19 cellular contexts compared by ENCODE assay signal in the genomic region with DNA sequence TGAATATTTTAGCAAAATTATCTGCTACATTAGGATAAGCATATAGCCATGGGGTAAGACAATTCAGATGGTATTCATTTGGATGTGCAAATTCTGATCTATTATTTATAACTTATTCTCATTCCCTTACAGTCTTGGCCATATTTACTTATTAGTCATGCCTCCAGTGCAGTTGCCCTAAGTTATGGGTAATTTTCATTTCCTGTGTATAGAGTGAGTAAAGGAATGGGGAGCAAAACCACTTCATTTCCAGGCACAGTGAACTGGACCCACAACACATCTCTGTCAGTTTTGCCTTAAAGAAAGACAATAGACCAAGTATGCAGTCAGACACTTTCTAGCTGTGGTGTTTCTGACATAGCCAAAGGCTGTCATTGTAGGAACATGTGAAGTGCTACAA.
DNase-seq lines count a peak whose midpoint lies in the region; ATAC-seq, FAIRE-seq and TF ChIP-seq lines count a peak whose summit lies in the region.
"Had no signal": no experiment of that assay in that cellular context is flagged by ENCODE, and none has a peak within 500 bp of the region (broad histone marks: within the 10 kb centered on the region; RNA-seq: fewer than 3 reads in every experiment).

No MANE protein-coding gene starts in this region.

- H3K9me3 Mint-ChIP-seq in astrocyte (ENCODE audit: unreplicated experiment), result no peaks in the 10 kb centered on the region
- H3K9me3 Mint-ChIP-seq in GM23338, result no peaks in the 10 kb centered on the region
- H3K9me3 Mint-ChIP-seq: IgD-negative memory B cell had no signal

- no peaks in the 10 kb centered on the region for H4K20me1 ChIP-seq in astrocyte (ENCODE audit: insufficient read depth, low read length)
- 0 out of 2 replicates have a peak, but pooled peaks cover 3% of the 10 kb centered on the region for H4K20me1 ChIP-seq in GM23338 (replicated peaks; ENCODE audit: insufficient read depth)

- no peak for FAIRE-seq in astrocyte (lab: Jason Lieb, UNC)
- FAIRE-seq: A549 had no signal

- ATAC-seq in foreskin keratinocyte (peak; percentile 35), GM23338 (no peak), GM21515 (IDR thresholded peaks at IDR 0.05; ENCODE audit: unreplicated experiment) (no peak)
- ATAC-seq: A549, Right ventricle myocardium inferior had no signal

- H3K27ac ChIP-seq in astrocyte (ENCODE audit: low read depth, low read length) (no peak overlapping the region), foreskin keratinocyte (no peak overlapping the region), GM23338 (ENCODE audit: low read depth) (no peak overlapping the region)
- H3K27ac ChIP-seq: A549 had no signal

- no peaks in the 10 kb centered on the region for H3K9me2 ChIP-seq in GM23338 (ENCODE audit: insufficient read depth)
- H3K9me2 ChIP-seq: SK-N-SH had no signal

- H2AFZ ChIP-seq in astrocyte (ENCODE audit: low read depth, low read length) (peak overlapping the region; percentile 5), GM23338 (no peak overlapping the region)

- H3K27me3 Mint-ChIP-seq in astrocyte (ENCODE audit: low read depth, unreplicated experiment), result no peaks in the 10 kb centered on the region
- H3K27me3 Mint-ChIP-seq in GM23338 (ENCODE audit: insufficient read depth, low read depth, poor library complexity), result no peaks in the 10 kb centered on the region
- H3K27me3 Mint-ChIP-seq: IgD-negative memory B cell had no signal

- H3K4me1 ChIP-seq in astrocyte (ENCODE audit: insufficient read depth, low read length), result no peaks in the 10 kb centered on the region
- no peaks in the 10 kb centered on the region for H3K4me1 ChIP-seq in foreskin keratinocyte
- no peaks in the 10 kb centered on the region for H3K4me1 ChIP-seq in GM23338 (ENCODE audit: insufficient read depth)
- H3K4me1 ChIP-seq: A549 had no signal

- H3K9ac ChIP-seq in astrocyte (ENCODE audit: low read length), result no peak overlapping the region
- H3K9ac ChIP-seq: SK-N-SH had no signal

- TF ChIP-seq CTCF in astrocyte (IDR thresholded peaks at IDR 0.05; ENCODE audit: insufficient read depth, low read depth, low read length), result no peak
- no peak for TF ChIP-seq CTCF in foreskin keratinocyte (conservative IDR thresholded peaks at IDR 0.05)
- no peak for TF ChIP-seq CTCF in GM23338 (conservative IDR thresholded peaks at IDR 0.05; ENCODE audit: low read depth in 2 of 2)

- no peaks in the 10 kb centered on the region for H3K36me3 Mint-ChIP-seq in astrocyte (ENCODE audit: low read depth, unreplicated experiment)
- no peaks in the 10 kb centered on the region for H3K36me3 Mint-ChIP-seq in GM23338 (ENCODE audit: low read depth)

- no peaks in the 10 kb centered on the region for H3K36me3 ChIP-seq in astrocyte (ENCODE audit: insufficient read depth, low read length)
- H3K36me3 ChIP-seq in GM23338 (ENCODE audit: insufficient read depth), result no peaks in the 10 kb centered on the region

- H3K79me2 ChIP-seq in astrocyte (ENCODE audit: insufficient read depth, low read length) (no peaks in the 10 kb centered on the region), GM23338 (replicated peaks; ENCODE audit: insufficient read depth) (no peaks in the 10 kb centered on the region)

- no peaks in the 10 kb centered on the region for H3K9me3 ChIP-seq in astrocyte (ENCODE audit: insufficient read depth, low read depth, low read length)
- H3K9me3 ChIP-seq: A549, SK-N-SH had no signal

- H3K27me3 ChIP-seq in astrocyte (ENCODE audit: insufficient read depth, low read length) (no peaks in the 10 kb centered on the region), foreskin keratinocyte (no peaks in the 10 kb centered on the region), GM23338 (ENCODE audit: insufficient read depth) (no peaks in the 10 kb centered on the region)

- H3K4me2 ChIP-seq in astrocyte (ENCODE audit: low read length), result no peak overlapping the region
- no peak overlapping the region for H3K4me2 ChIP-seq in GM23338
- H3K4me2 ChIP-seq: A549, SK-N-SH had no signal

- no peaks in the 10 kb centered on the region for H3F3A ChIP-seq in GM23338 (replicated peaks; ENCODE audit: low read depth)

- DNase-seq in Daoy (ENCODE audit: low read depth) (peak; percentile 22), HS-5 (ENCODE audit: low read depth) (peak; percentile 9), astrocyte (ENCODE audit: low read depth) (peak; percentile 2), foreskin keratinocyte (no peak), H4 (ENCODE audit: low spot score) (no peak), GM23338 (ENCODE audit: low spot score) (no peak), ureter (ENCODE audit: low spot score) (no peak)
- DNase-seq: AML-193, DMS53, GDM1, H7, NCI-H1436 treated with DMSO at 0.1 percent for 48 hours, NCI-H2081 treated with DMSO at 0.1 percent for 48 hours, NCI-H526, SK-N-SH had no signal

- H3K4me3 Mint-ChIP-seq in astrocyte (ENCODE audit: unreplicated experiment) (no peak overlapping the region), GM23338 (no peak overlapping the region)
- H3K4me3 Mint-ChIP-seq: IgD-negative memory B cell had no signal

- H3K27ac Mint-ChIP-seq in astrocyte (ENCODE audit: unreplicated experiment) (no peak overlapping the region), GM23338 (no peak overlapping the region)

- H3K4me1 Mint-ChIP-seq in astrocyte (ENCODE audit: low read depth, unreplicated experiment), result no peaks in the 10 kb centered on the region
- H3K4me1 Mint-ChIP-seq in GM23338, result no peaks in the 10 kb centered on the region

- H3K4me3 ChIP-seq in astrocyte (ENCODE audit: insufficient read depth, low read depth, low read length), result no peak overlapping the region
- no peak overlapping the region for H3K4me3 ChIP-seq in GM23338
- H3K4me3 ChIP-seq: A549 had no signal

TF ChIP-seq in GM23338, 12 proteins besides CTCF, POLR2A, EP300 and RAD21:
- no peak for TF ChIP-seq POLR2AphosphoS5 (IDR thresholded peaks at IDR 0.05; ENCODE audit: low read depth)
- TF ChIP-seq ETS1 (IDR thresholded peaks at IDR 0.05), result no peak
- TF ChIP-seq ZNF462 (CRISPR knock-in tag; IDR thresholded peaks at IDR 0.05), result no peak

Comparison
In these comparisons a context has a peak if more than half of its experiments do, and no peak if none do; other contexts are left out.
1. DNase-seq: peak in Daoy (single experiment), HS-5 (single experiment) and astrocyte (single experiment); none in foreskin keratinocyte (0 of 2), H4 (single experiment), GM23338 (single experiment) and ureter (single experiment).